In genomic region chr9:128898845-128899565, GRCh38 we compare ENCODE assay signal across 1 cellular context.
TF ChIP-seq lines count a peak whose summit lies in the region.

No MANE protein-coding gene starts in this region.

TF ChIP-seq in GM12878, 131 proteins besides CTCF, POLR2A, EP300 and RAD21:
- TF ChIP-seq BACH1 (IDR thresholded peaks at IDR 0.05; ENCODE audit: borderline replicate concordance), result no peak
